20 cellular contexts compared by ENCODE assay signal in genomic region chr7:150963707-150964559, GRCh38. TPM values are rescaled to one million over a fixed set of nuclear protein-coding genes. Genes with fewer than 3 reads are reported as not detected.
DNase-seq lines count a peak whose midpoint lies in the region; ATAC-seq and TF ChIP-seq lines count a peak whose summit lies in the region.
"Had no signal": no experiment of that assay in that cellular context is flagged by ENCODE, and none has a peak within 500 bp of the region (broad histone marks: within the 10 kb centered on the region; RNA-seq: fewer than 3 reads in every experiment).

No MANE protein-coding gene starts in this region.

- peak overlapping the region; percentile 82 for H3K27ac Mint-ChIP-seq in glutamatergic neuron (ENCODE audit: unreplicated experiment)
- peak overlapping the region; percentile 53 for H3K27ac Mint-ChIP-seq in neural progenitor cell
- no peak overlapping the region for H3K27ac Mint-ChIP-seq in Caco-2 (ENCODE audit: unreplicated experiment)
- H3K27ac Mint-ChIP-seq: activated naive CD8-positive, alpha-beta T cell; IgD-negative memory B cell; immature natural killer cell; memory B cell; T-helper 17 cell; type B pancreatic cell had no signal

- H3K36me3 ChIP-seq in neural progenitor cell (no peaks in the 10 kb centered on the region), Caco-2 (ENCODE audit: control insufficient read depth, insufficient read depth, low read length) (no peaks in the 10 kb centered on the region)
- H3K36me3 ChIP-seq: breast epithelium, right lobe of liver had no signal

- BruUV-seq in Caco-2 (replicated peaks; lab: Mats Ljungman, UMichigan): no TSS peak

- no peaks in the 10 kb centered on the region for H3K9me3 ChIP-seq in neural progenitor cell (ENCODE audit: low read depth)
- no peaks in the 10 kb centered on the region for H3K9me3 ChIP-seq in Caco-2
- H3K9me3 ChIP-seq: breast epithelium, right lobe of liver had no signal

- H3K27ac ChIP-seq in neural progenitor cell: no peak overlapping the region
- H3K27ac ChIP-seq: breast epithelium, GM23248, right lobe of liver had no signal

- no peaks in the 10 kb centered on the region for H3F3A ChIP-seq in neural progenitor cell (ENCODE audit: low read depth)

- peaks cover 15% of the 10 kb centered on the region for H3K36me3 Mint-ChIP-seq in glutamatergic neuron (ENCODE audit: unreplicated experiment)
- no peaks in the 10 kb centered on the region for H3K36me3 Mint-ChIP-seq in neural progenitor cell
- no peaks in the 10 kb centered on the region for H3K36me3 Mint-ChIP-seq in Caco-2 (ENCODE audit: insufficient read depth, unreplicated experiment)
- H3K36me3 Mint-ChIP-seq: activated naive CD8-positive, alpha-beta T cell; immature natural killer cell; type B pancreatic cell had no signal

- H3K4me3 Mint-ChIP-seq in glutamatergic neuron (ENCODE audit: unreplicated experiment): peak overlapping the region; percentile 38
- no peak overlapping the region for H3K4me3 Mint-ChIP-seq in neural progenitor cell
- H3K4me3 Mint-ChIP-seq in Caco-2 (ENCODE audit: unreplicated experiment): no peak overlapping the region
- H3K4me3 Mint-ChIP-seq: activated naive CD8-positive, alpha-beta T cell; immature natural killer cell; memory B cell had no signal

- DNase-seq in Right ventricle myocardium inferior (ENCODE audit: missing footprints): peak; percentile 57
- no peak for DNase-seq in left cardiac atrium
- DNase-seq in glutamatergic neuron: peak; percentile 19
- DNase-seq in neural progenitor cell (ENCODE audit: low spot score): no peak
- DNase-seq in activated CD8-positive, alpha-beta memory T cell treated with anti-CD3 and anti-CD28 coated beads, Interleukin-2, amount 50 U/mL, for 48 hours: no peak
- no peak for DNase-seq in Caco-2
- DNase-seq: 8988T, DMS79, NCI-H1048 had no signal

- intact Hi-C loops in Right ventricle myocardium inferior (cut with DNase I): loop anchor here (1.0 to 2.0 kb wide), 2 partner anchors 22 to 63 kb away; no protein-coding TSS in a partner anchor
- intact Hi-C loops in left cardiac atrium (cut with DNase I): no loop called here
- intact Hi-C loops in Caco-2 (cut with micrococcal nuclease; ENCODE audit: unreplicated experiment): loop anchor here (1.0 to 2.0 kb wide), 4 partner anchors 22 to 147 kb away; no protein-coding TSS in a partner anchor

- no peak overlapping the region for H3K9ac ChIP-seq in neural progenitor cell
- H3K9ac ChIP-seq: GM23248 had no signal

- peaks cover 16% of the 10 kb centered on the region for H3K27me3 Mint-ChIP-seq in glutamatergic neuron (ENCODE audit: unreplicated experiment)
- peaks cover 14% of the 10 kb centered on the region for H3K27me3 Mint-ChIP-seq in neural progenitor cell (ENCODE audit: insufficient read depth, low read depth)
- H3K27me3 Mint-ChIP-seq in Caco-2 (ENCODE audit: insufficient read depth, unreplicated experiment): peaks cover 14% of the 10 kb centered on the region

- TF ChIP-seq CTCF in glutamatergic neuron (IDR thresholded peaks at IDR 0.05; ENCODE audit: partially characterized antibody, unreplicated experiment): no peak
- TF ChIP-seq CTCF in neural progenitor cell (IDR thresholded peaks at IDR 0.05): no peak
- TF ChIP-seq CTCF in Caco-2 (IDR thresholded peaks at IDR 0.05; ENCODE audit: insufficient read depth in 1 of 2, low read depth in 1 of 2, low read length in 1 of 2, severe bottlenecking in 1 of 2, unreplicated experiment in 1 of 2): no peak

- H3K9me3 Mint-ChIP-seq in glutamatergic neuron (ENCODE audit: unreplicated experiment): peaks cover 25% of the 10 kb centered on the region
- no peaks in the 10 kb centered on the region for H3K9me3 Mint-ChIP-seq in neural progenitor cell
- no peaks in the 10 kb centered on the region for H3K9me3 Mint-ChIP-seq in Caco-2 (ENCODE audit: unreplicated experiment)
- H3K9me3 Mint-ChIP-seq: IgD-negative memory B cell, immature natural killer cell, memory B cell, type B pancreatic cell had no signal

- H3K27me3 ChIP-seq in neural progenitor cell (no peaks in the 10 kb centered on the region), Caco-2 (replicated peaks; ENCODE audit: control insufficient read depth, insufficient read depth, low read length) (no peaks in the 10 kb centered on the region)
- H3K27me3 ChIP-seq: right lobe of liver had no signal

- H3K4me1 ChIP-seq in neural progenitor cell: peaks cover 5% of the 10 kb centered on the region
- no peaks in the 10 kb centered on the region for H3K4me1 ChIP-seq in Caco-2
- H3K4me1 ChIP-seq: breast epithelium, right lobe of liver had no signal

- ATAC-seq in Right ventricle myocardium inferior: no peak
- ATAC-seq in left cardiac atrium: no peak
- no peak for ATAC-seq in GM21423 (IDR thresholded peaks at IDR 0.05; ENCODE audit: unreplicated experiment)
- ATAC-seq in GM21360 (IDR thresholded peaks at IDR 0.05; ENCODE audit: unreplicated experiment): no peak

- H3K4me3 ChIP-seq in neural progenitor cell (no peak overlapping the region), Caco-2 (ENCODE audit: low read depth, low read length) (no peak overlapping the region)
- H3K4me3 ChIP-seq: breast epithelium, GM23248, right lobe of liver had no signal

- no peaks in the 10 kb centered on the region for H3K79me2 ChIP-seq in neural progenitor cell (ENCODE audit: low read depth)

- CTCF ChIA-PET in Caco-2 (lab: Charles Lee): interaction anchor here (0.6 to 3.9 kb wide), 7 partner anchors 16 to 148 kb away, joined by 3 to 40 read pairs (median 4); no protein-coding TSS in a partner anchor

- no peaks in the 10 kb centered on the region for H4K20me1 ChIP-seq in neural progenitor cell (ENCODE audit: low read depth)

- H3K4me1 Mint-ChIP-seq in glutamatergic neuron (ENCODE audit: low read depth, unreplicated experiment) (peaks cover 55% of the 10 kb centered on the region), neural progenitor cell (peaks cover 22% of the 10 kb centered on the region), Caco-2 (ENCODE audit: low read depth, unreplicated experiment) (peaks cover 12% of the 10 kb centered on the region)
- H3K4me1 Mint-ChIP-seq: immature natural killer cell had no signal

- POLR2A ChIA-PET in Caco-2 (lab: Charles Lee): no interaction called here

- H3K4me2 ChIP-seq in neural progenitor cell: no peak overlapping the region

- H2AFZ ChIP-seq in neural progenitor cell (replicated peaks): no peak overlapping the region
- H2AFZ ChIP-seq: GM23248 had no signal

RNA-seq across cellular contexts. Expression of gene KCNH2, which starts 14.2 kb away (rescaled TPM):
- total RNA-seq in Right ventricle myocardium inferior (97.3 TPM), left cardiac atrium (10 to 100 TPM; 59.1 to 82.1 TPM), glutamatergic neuron (ENCODE audit: unreplicated experiment) (73.7 TPM), neural progenitor cell (ENCODE audit: low replicate concordance) (2.6 and 11.1 TPM in 2 replicates), Caco-2 (2022) (0.60 and 0.66 TPM in 2 replicates)
- total RNA-seq: GM23248 had no signal

RNA-seq across cellular contexts. Expression of gene NOS3, which starts 26.9 kb away (rescaled TPM):
- 19.4 TPM for total RNA-seq in Right ventricle myocardium inferior
- 10 to 100 TPM; 13.1 to 63.9 TPM for total RNA-seq in left cardiac atrium
- total RNA-seq in glutamatergic neuron (ENCODE audit: unreplicated experiment): 0.86 TPM
- total RNA-seq in neural progenitor cell (ENCODE audit: low replicate concordance): 1.3 and 11.0 TPM in 2 replicates
- total RNA-seq in Caco-2 (2022): 1.1 TPM in 1 of 2 replicates, not detected in the other

Comparison
In these comparisons a context has a peak if more than half of its experiments do, and no peak if none do; other contexts are left out.
1. DNase-seq: peak in Right ventricle myocardium inferior (single experiment) and glutamatergic neuron (single experiment); none in left cardiac atrium (single experiment), neural progenitor cell (single experiment), activated CD8-positive, alpha-beta memory T cell treated with anti-CD3 and anti-CD28 coated beads, Interleukin-2, amount 50 U/mL, for 48 hours (single experiment) and Caco-2 (0 of 2).
2. intact Hi-C loops: an anchor here in Right ventricle myocardium inferior (1.0 to 2.0 kb wide) and Caco-2 (1.0 to 2.0 kb wide); none called in left cardiac atrium.